Comparison of ENCODE assay signal across 39 cellular contexts in genomic region chr13:46771693-46772092, GRCh38.
"Had no signal": no experiment of that assay in that cellular context is flagged by ENCODE, and none has a peak within 500 bp of the region (broad histone marks: within the 10 kb centered on the region; RNA-seq: fewer than 3 reads in every experiment).

No MANE protein-coding gene starts in this region.

- DNase-seq: activated effector memory CD4-positive, alpha-beta T cell treated with anti-CD3 and anti-CD28 coated beads, Interleukin-2, amount 50 U/mL, for 16 hours; activated effector memory CD4-positive, alpha-beta T cell treated with Interleukin-2 at 50 U/mL for 16 hours; activated gamma-delta T cell; activated gamma-delta T cell treated with Interleukin-2 at 50 U/mL for 16 hours; activated naive CD4-positive, alpha-beta T cell; activated naive CD4-positive, alpha-beta T cell treated with anti-CD3 and anti-CD28 coated beads for 36 hours; activated naive CD4-positive, alpha-beta T cell treated with anti-CD3 and anti-CD28 coated beads, Interleukin-2, amount 10 ng/mL, durations not matched to agents 7 days and 5 days; activated naive CD4-positive, alpha-beta T cell treated with anti-CD3 and anti-CD28 coated beads, Interleukin-2, amount 50 U/mL, for 16 hours; activated naive CD4-positive, alpha-beta T cell treated with Interleukin-2 at 50 U/mL for 16 hours; activated naive CD8-positive, alpha-beta T cell treated with anti-CD3 and anti-CD28 coated beads for 36 hours; activated naive CD8-positive, alpha-beta T cell treated with anti-CD3 and anti-CD28 coated beads, Interleukin-2, amount 10 ng/mL, durations not matched to agents 7 days and 5 days; activated naive CD8-positive, alpha-beta T cell treated with anti-CD3 and anti-CD28 coated beads, Interleukin-2, amount 50 U/mL, for 24 hours; activated T-cell treated with anti-CD3 and anti-CD28 coated beads, Interleukin-2, amount 50 U/mL, for 1 hour; activated T-cell treated with anti-CD3 and anti-CD28 coated beads, Interleukin-2, amount 50 U/mL, for 24 hours; activated T-cell treated with anti-CD3 and anti-CD28 coated beads, Interleukin-2, amount 50 U/mL, for 4 hours; activated T-cell treated with anti-CD3 and anti-CD28 coated beads, Interleukin-2, amount 50 U/mL, for 48 hours; activated T-cell treated with anti-CD3 and anti-CD28 coated beads, Interleukin-2, amount 50 U/mL, for 72 hours; adrenal gland; amniotic stem cell; amygdala; anterior cingulate cortex; body of pancreas; brain microvascular endothelial cell; caudate nucleus; central memory CD4-positive, alpha-beta T cell; cerebellar nuclear complex had no signal

- H3K27ac Mint-ChIP-seq: activated naive CD4-positive, alpha-beta T cell treated with anti-CD3 and anti-CD28 coated beads for 36 hours; activated naive CD4-positive, alpha-beta T cell treated with anti-CD3 and anti-CD28 coated beads, Interleukin-2, amount 10 ng/mL, durations not matched to agents 7 days and 5 days; activated naive CD4-positive, alpha-beta T cell treated with anti-CD3 and anti-CD28 coated beads, Interleukin-2, amount 50 U/mL, for 24 hours; activated naive CD8-positive, alpha-beta T cell; activated naive CD8-positive, alpha-beta T cell treated with anti-CD3 and anti-CD28 coated beads for 36 hours; activated naive CD8-positive, alpha-beta T cell treated with anti-CD3 and anti-CD28 coated beads, Interleukin-2, amount 10 ng/mL, durations not matched to agents 7 days and 5 days; activated naive CD8-positive, alpha-beta T cell treated with anti-CD3 and anti-CD28 coated beads, Interleukin-2, amount 50 U/mL, for 24 hours; activated T-cell treated with anti-CD3 and anti-CD28 coated beads, Interleukin-2, amount 50 U/mL, for 24 hours; activated T-cell treated with anti-CD3 and anti-CD28 coated beads, Interleukin-2, amount 50 U/mL, for 72 hours; activated T-helper 1 cell treated with anti-CD3 and anti-CD28 coated beads, Interleukin-12 subunit alpha, Interleukin-12 subunit beta, Interleukin-2, Interleukin-4 antibody, amounts not matched to agents 30 ng/mL and 10 ng/mL and 1 ng/mL, durations not matched to agents 14 hours and 24 hours and 36 hours; activated T-helper 17 cell treated with anti-CD3 and anti-CD28 coated beads, Interleukin-2, amount 50 U/mL, for 72 hours; activated T-helper 2 cell treated with anti-CD3 and anti-CD28 coated beads, Interferon-gamma antibody, Interleukin-2, Interleukin-4, amounts not matched to agents 10 μg/mL and 5 μg/mL and 100 μg/mL, durations not matched to agents 14 hours and 24 hours and 36 hours; brain had no signal

- H3K4me1 ChIP-seq: adrenal gland, body of pancreas, breast epithelium had no signal

- H3K4me3 ChIP-seq: adrenal gland, ascending aorta, body of pancreas, breast epithelium, cardiac muscle cell had no signal

- H3K4me3 Mint-ChIP-seq: activated naive CD4-positive, alpha-beta T cell treated with anti-CD3 and anti-CD28 coated beads for 36 hours; activated naive CD4-positive, alpha-beta T cell treated with anti-CD3 and anti-CD28 coated beads, Interleukin-2, amount 10 ng/mL, durations not matched to agents 7 days and 5 days; activated naive CD4-positive, alpha-beta T cell treated with anti-CD3 and anti-CD28 coated beads, Interleukin-2, amount 50 U/mL, for 24 hours; activated naive CD8-positive, alpha-beta T cell; activated naive CD8-positive, alpha-beta T cell treated with anti-CD3 and anti-CD28 coated beads for 36 hours; activated naive CD8-positive, alpha-beta T cell treated with anti-CD3 and anti-CD28 coated beads, Interleukin-2, amount 10 ng/mL, durations not matched to agents 7 days and 5 days; activated naive CD8-positive, alpha-beta T cell treated with anti-CD3 and anti-CD28 coated beads, Interleukin-2, amount 50 U/mL, for 24 hours; activated T-cell treated with anti-CD3 and anti-CD28 coated beads, Interleukin-2, amount 50 U/mL, for 24 hours; activated T-cell treated with anti-CD3 and anti-CD28 coated beads, Interleukin-2, amount 50 U/mL, for 4 hours; activated T-cell treated with anti-CD3 and anti-CD28 coated beads, Interleukin-2, amount 50 U/mL, for 72 hours; activated T-helper 1 cell treated with anti-CD3 and anti-CD28 coated beads, Interleukin-12 subunit alpha, Interleukin-12 subunit beta, Interleukin-2, Interleukin-4 antibody, amounts not matched to agents 30 ng/mL and 10 ng/mL and 1 ng/mL, durations not matched to agents 14 hours and 24 hours and 36 hours; activated T-helper 17 cell treated with anti-CD3 and anti-CD28 coated beads, Interleukin-2, amount 50 U/mL, for 72 hours; brain; central memory CD8-positive, alpha-beta T cell had no signal

- FAIRE-seq: astrocyte, bronchial epithelial cell had no signal

- H3K9me3 Mint-ChIP-seq: activated naive CD4-positive, alpha-beta T cell treated with anti-CD3 and anti-CD28 coated beads for 36 hours; activated naive CD4-positive, alpha-beta T cell treated with anti-CD3 and anti-CD28 coated beads, Interleukin-2, amount 10 ng/mL, durations not matched to agents 7 days and 5 days; activated naive CD4-positive, alpha-beta T cell treated with anti-CD3 and anti-CD28 coated beads, Interleukin-2, amount 50 U/mL, for 24 hours; activated naive CD4-positive, alpha-beta T cell treated with anti-CD3 and anti-CD28 coated beads, Interleukin-2, amount 50 U/mL, for 72 hours; activated naive CD8-positive, alpha-beta T cell treated with anti-CD3 and anti-CD28 coated beads for 36 hours; activated naive CD8-positive, alpha-beta T cell treated with anti-CD3 and anti-CD28 coated beads, Interleukin-2, amount 10 ng/mL, durations not matched to agents 7 days and 5 days; activated naive CD8-positive, alpha-beta T cell treated with anti-CD3 and anti-CD28 coated beads, Interleukin-2, amount 50 U/mL, for 24 hours; activated T-cell treated with anti-CD3 and anti-CD28 coated beads, Interleukin-2, amount 50 U/mL, for 24 hours; activated T-cell treated with anti-CD3 and anti-CD28 coated beads, Interleukin-2, amount 50 U/mL, for 4 hours; activated T-helper 1 cell treated with anti-CD3 and anti-CD28 coated beads, Interleukin-12 subunit alpha, Interleukin-12 subunit beta, Interleukin-2, Interleukin-4 antibody, amounts not matched to agents 30 ng/mL and 10 ng/mL and 1 ng/mL, durations not matched to agents 14 hours and 24 hours and 36 hours; activated T-helper 17 cell treated with anti-CD3 and anti-CD28 coated beads, Interleukin-2, amount 50 U/mL, for 72 hours; activated T-helper 2 cell treated with anti-CD3 and anti-CD28 coated beads, Interferon-gamma antibody, Interleukin-2, Interleukin-4, amounts not matched to agents 10 μg/mL and 5 μg/mL and 100 μg/mL, durations not matched to agents 14 hours and 24 hours and 36 hours; brain; central memory CD8-positive, alpha-beta T cell had no signal

- H3K4me1 Mint-ChIP-seq: activated naive CD4-positive, alpha-beta T cell treated with anti-CD3 and anti-CD28 coated beads, Interleukin-2, amount 10 ng/mL, durations not matched to agents 7 days and 5 days; activated naive CD4-positive, alpha-beta T cell treated with anti-CD3 and anti-CD28 coated beads, Interleukin-2, amount 50 U/mL, for 24 hours; activated naive CD8-positive, alpha-beta T cell treated with anti-CD3 and anti-CD28 coated beads, Interleukin-2, amount 50 U/mL, for 24 hours; activated T-helper 17 cell treated with anti-CD3 and anti-CD28 coated beads, Interleukin-2, amount 50 U/mL, for 72 hours; brain; central memory CD8-positive, alpha-beta T cell had no signal

- H3K27ac ChIP-seq: adrenal gland, body of pancreas, brain microvascular endothelial cell, breast epithelium, cardiac muscle cell had no signal

- ATAC-seq: activated naive CD4-positive, alpha-beta T cell treated with anti-CD3 and anti-CD28 coated beads, Interleukin-2, amount 50 U/mL, for 72 hours; activated naive CD8-positive, alpha-beta T cell treated with anti-CD3 and anti-CD28 coated beads, Interleukin-2, amount 50 U/mL, for 24 hours; activated T-cell treated with anti-CD3 and anti-CD28 coated beads, Interleukin-2, amount 50 U/mL, for 4 hours; activated T-cell treated with anti-CD3 and anti-CD28 coated beads, Interleukin-2, amount 50 U/mL, for 72 hours; activated T-helper 17 cell treated with anti-CD3 and anti-CD28 coated beads, Interleukin-2, amount 50 U/mL, for 72 hours; body of pancreas had no signal

- H3K9me3 ChIP-seq: adrenal gland, ascending aorta, body of pancreas, breast epithelium had no signal

- H3K27me3 ChIP-seq: adrenal gland, ascending aorta, body of pancreas, brain microvascular endothelial cell, breast epithelium, cardiac muscle cell had no signal

- H3K27me3 Mint-ChIP-seq: activated naive CD4-positive, alpha-beta T cell treated with anti-CD3 and anti-CD28 coated beads, Interleukin-2, amount 10 ng/mL, durations not matched to agents 7 days and 5 days; activated naive CD4-positive, alpha-beta T cell treated with anti-CD3 and anti-CD28 coated beads, Interleukin-2, amount 50 U/mL, for 24 hours; activated naive CD8-positive, alpha-beta T cell; activated naive CD8-positive, alpha-beta T cell treated with anti-CD3 and anti-CD28 coated beads for 36 hours; activated naive CD8-positive, alpha-beta T cell treated with anti-CD3 and anti-CD28 coated beads, Interleukin-2, amount 10 ng/mL, durations not matched to agents 7 days and 5 days; activated naive CD8-positive, alpha-beta T cell treated with anti-CD3 and anti-CD28 coated beads, Interleukin-2, amount 50 U/mL, for 24 hours; activated T-cell treated with anti-CD3 and anti-CD28 coated beads, Interleukin-2, amount 50 U/mL, for 24 hours; activated T-helper 17 cell treated with anti-CD3 and anti-CD28 coated beads, Interleukin-2, amount 50 U/mL, for 72 hours; brain; central memory CD8-positive, alpha-beta T cell had no signal

- H3K36me3 ChIP-seq: breast epithelium had no signal
